In genomic region chr5:72268753-72269410, GRCh38 we compare ENCODE assay signal across 8 cellular contexts. TPM values are rescaled to one million over a fixed set of nuclear protein-coding genes. Genes with fewer than 3 reads are reported as not detected.
DNase-seq lines count a peak whose midpoint lies in the region; TF ChIP-seq lines count a peak whose summit lies in the region.

No MANE protein-coding gene starts in this region.

- H3K36me3 Mint-ChIP-seq in activated CD4-positive, alpha-beta T cell treated with anti-CD3 and anti-CD28 coated beads, Interleukin-2, amount 10 ng/mL, durations not matched to agents 24 days and 14 days (ENCODE audit: low read depth) = peaks cover 4% of the 10 kb centered on the region

- H4K91ac ChIP-seq in neuronal stem cell (ENCODE audit: low read depth, low read length, poor library complexity) = no peak overlapping the region

- no peaks in the 10 kb centered on the region for H3K9me3 Mint-ChIP-seq in activated CD4-positive, alpha-beta T cell treated with anti-CD3 and anti-CD28 coated beads, Interleukin-2, amount 10 ng/mL, durations not matched to agents 24 days and 14 days

- H3K79me1 ChIP-seq in neuronal stem cell (ENCODE audit: low read depth, low read length) = peaks cover 2% of the 10 kb centered on the region

- no peak overlapping the region for H2BK12ac ChIP-seq in neuronal stem cell (ENCODE audit: low read length)

- H2BK120ac ChIP-seq in neuronal stem cell (ENCODE audit: low read depth, low read length) = no peak overlapping the region

- H3K4me3 ChIP-seq in LNCaP clone FGC (ENCODE audit: low read depth, low read length) (no peak overlapping the region), epithelial cell of esophagus (ENCODE audit: low read length) (no peak overlapping the region), neuronal stem cell (ENCODE audit: low read length in 2 of 2) (no peak overlapping the region)

- peaks cover 2 to 11% of the 10 kb centered on the region in 2 donors for H3K36me3 ChIP-seq in neuronal stem cell (replicated peaks in 1 of 2; ENCODE audit: control insufficient read depth in 2 of 2, insufficient read depth in 2 of 2, low read length in 2 of 2)

- H3K4ac ChIP-seq in neuronal stem cell (ENCODE audit: low read length) = no peak overlapping the region

- H3K23ac ChIP-seq in neuronal stem cell (ENCODE audit: low read depth, low read length, poor library complexity) = no peak overlapping the region

- H3K27ac ChIP-seq in neuronal stem cell (replicated peaks; ENCODE audit: low read length) = no peak overlapping the region

- no peak overlapping the region for H3K27ac Mint-ChIP-seq in activated CD4-positive, alpha-beta T cell treated with anti-CD3 and anti-CD28 coated beads, Interleukin-2, amount 10 ng/mL, durations not matched to agents 24 days and 14 days

- TF ChIP-seq CTCF in LNCaP clone FGC (IDR thresholded peaks at IDR 0.05; ENCODE audit: control insufficient read depth, extremely low read depth, insufficient read depth) = peak; percentile 56
- peak; percentile 80 for TF ChIP-seq CTCF in epithelial cell of esophagus (IDR thresholded peaks at IDR 0.05; ENCODE audit: insufficient read depth, low read depth, low read length, missing control alignments)

- no peak overlapping the region for H2AFZ ChIP-seq in neuronal stem cell (ENCODE audit: low read length)

- no peaks in the 10 kb centered on the region for H3K27me3 ChIP-seq in neuronal stem cell (ENCODE audit: control insufficient read depth in 3 of 3, insufficient read depth in 3 of 3, low read depth in 1 of 3, low read length in 3 of 3)

- intact Hi-C loops in activated CD4-positive, alpha-beta T cell treated with anti-CD3 and anti-CD28 coated beads, Interleukin-2, amount 10 ng/mL, durations not matched to agents 24 days and 14 days (cut with micrococcal nuclease) = loop anchor here (1.0 kb wide), 1 partner anchor 132 kb away; no protein-coding TSS in a partner anchor

- H4K8ac ChIP-seq in neuronal stem cell (ENCODE audit: low read depth, low read length) = no peak overlapping the region

- H3K9ac ChIP-seq in neuronal stem cell (ENCODE audit: low read depth, low read length, poor library complexity) = no peak overlapping the region

- no peak overlapping the region for H2BK15ac ChIP-seq in neuronal stem cell (ENCODE audit: low read length)

- no peak overlapping the region for H3K14ac ChIP-seq in neuronal stem cell (ENCODE audit: low read length)

- peaks cover 0 to 16% of the 10 kb centered on the region in 2 donors for H3K9me3 ChIP-seq in neuronal stem cell (replicated peaks in 1 of 2; ENCODE audit: control insufficient read depth in 2 of 2, insufficient read depth in 1 of 2, low read depth in 1 of 2, low read length in 2 of 2)

- H3K4me1 ChIP-seq in neuronal stem cell (ENCODE audit: control insufficient read depth in 2 of 2, insufficient read depth in 1 of 2, low read depth in 1 of 2, low read length in 2 of 2) = no peaks in the 10 kb centered on the region

- no peak overlapping the region for H2AK5ac ChIP-seq in neuronal stem cell (ENCODE audit: low read depth, low read length)

- no peaks in the 10 kb centered on the region for H3K4me1 Mint-ChIP-seq in activated CD4-positive, alpha-beta T cell treated with anti-CD3 and anti-CD28 coated beads, Interleukin-2, amount 10 ng/mL, durations not matched to agents 24 days and 14 days

- no peak overlapping the region for H3K18ac ChIP-seq in neuronal stem cell (ENCODE audit: low read length)

- DNase-seq in SHP77 (lab: John Stamatoyannopoulos, UW) = peak; percentile 29 to 51
- DNase-seq in SHP77 treated with DMSO at 0.1 percent for 48 hours (lab: John Stamatoyannopoulos, UW) = no peak
- no peak for DNase-seq in LNCaP clone FGC (ENCODE audit: low read depth)
- peak; percentile 78 for DNase-seq in activated CD4-positive, alpha-beta T cell treated with anti-CD3 and anti-CD28 coated beads, Interleukin-2, amount 10 ng/mL, durations not matched to agents 24 days and 14 days
- DNase-seq in epithelial cell of esophagus (ENCODE audit: low read depth) = peak; percentile 81
- DNase-seq in neuronal stem cell (ENCODE audit: low spot score) = peak; percentile 53
- DNase-seq in dedifferentiated amniotic fluid mesenchymal stem cell (ENCODE audit: extremely low spot score) = no peak
- no peak for DNase-seq in 8988T

- H3K27me3 Mint-ChIP-seq in activated CD4-positive, alpha-beta T cell treated with anti-CD3 and anti-CD28 coated beads, Interleukin-2, amount 10 ng/mL, durations not matched to agents 24 days and 14 days = no peaks in the 10 kb centered on the region

- WGBS in neuronal stem cell (ENCODE audit: extremely low coverage in 2 of 2, insufficient read length in 2 of 2, insufficient replicate concordance in 1 of 2), 2 donors = no CpG with 5 or more reads among the region's 2 CpGs

- H2BK5ac ChIP-seq in neuronal stem cell (ENCODE audit: low read length) = no peak overlapping the region

- no peak overlapping the region for H3K4me2 ChIP-seq in neuronal stem cell (ENCODE audit: insufficient read depth, low read length, poor library complexity, severe bottlenecking)

- H3K4me3 Mint-ChIP-seq in activated CD4-positive, alpha-beta T cell treated with anti-CD3 and anti-CD28 coated beads, Interleukin-2, amount 10 ng/mL, durations not matched to agents 24 days and 14 days = no peak overlapping the region

RNA-seq across cellular contexts. Expression of gene MRPS27, which starts 51.2 kb away (rescaled TPM):
- total RNA-seq in activated CD4-positive, alpha-beta T cell treated with anti-CD3 and anti-CD28 coated beads, Interleukin-2, amount 10 ng/mL, durations not matched to agents 24 days and 14 days = 96.5 and 98.7 TPM in 2 replicates
- 66.9 TPM for polyA plus RNA-seq in neuronal stem cell (2013, experiment 1 of 2)
- polyA plus RNA-seq in neuronal stem cell (2013, experiment 2 of 2) = 68.0 TPM

RNA-seq across cellular contexts. Expression of gene PTCD2, which starts 51.3 kb away (rescaled TPM):
- 13.6 and 15.1 TPM in 2 replicates for total RNA-seq in activated CD4-positive, alpha-beta T cell treated with anti-CD3 and anti-CD28 coated beads, Interleukin-2, amount 10 ng/mL, durations not matched to agents 24 days and 14 days
- polyA plus RNA-seq in neuronal stem cell (2013, experiment 1 of 2) = 5.3 TPM
- polyA plus RNA-seq in neuronal stem cell (2013, experiment 2 of 2) = 5.9 TPM

Comparison
In these comparisons a context has a peak if more than half of its experiments do, and no peak if none do; other contexts are left out.
1. DNase-seq: peak in SHP77 (2 of 2), activated CD4-positive, alpha-beta T cell treated with anti-CD3 and anti-CD28 coated beads, Interleukin-2, amount 10 ng/mL, durations not matched to agents 24 days and 14 days (single experiment), epithelial cell of esophagus (single experiment) and neuronal stem cell (single experiment); none in SHP77 treated with DMSO at 0.1 percent for 48 hours (single experiment), LNCaP clone FGC (single experiment), dedifferentiated amniotic fluid mesenchymal stem cell (single experiment) and 8988T (single experiment).